Comparison of ENCODE assay signal across 19 cellular contexts in genomic region chr7:11127112-11127785, GRCh38.
DNase-seq lines count a peak whose midpoint lies in the region; ATAC-seq and TF ChIP-seq lines count a peak whose summit lies in the region.
"Had no signal": no experiment of that assay in that cellular context is flagged by ENCODE, and none has a peak within 500 bp of the region (broad histone marks: within the 10 kb centered on the region; RNA-seq: fewer than 3 reads in every experiment).

No MANE protein-coding gene starts in this region.

- peaks cover 23% of the 10 kb centered on the region for H3K36me3 ChIP-seq in Karpas-422 (ENCODE audit: insufficient read depth, low read length)
- H3K36me3 ChIP-seq: brain microvascular endothelial cell, right atrium auricular region had no signal

- CTCF ChIA-PET in activated CD4-positive, alpha-beta T cell treated with anti-CD3 and anti-CD28 coated beads for 36 hours (lab: Charles Lee) = interaction anchor here (0.6 to 2.0 kb wide), 7 partner anchors 9 to 217 kb away, joined by 3 to 6 read pairs (median 3); no protein-coding TSS in a partner anchor

- no peaks in the 10 kb centered on the region for H3K27me3 Mint-ChIP-seq in activated CD4-positive, alpha-beta T cell treated with anti-CD3 and anti-CD28 coated beads for 36 hours
- H3K27me3 Mint-ChIP-seq in dendritic cell treated with granulocyte-macrophage colony-stimulating factor and Interleukin-4, amounts not matched to agents 40 ng/mL and 50 ng/mL, for 4 days = no peaks in the 10 kb centered on the region
- H3K27me3 Mint-ChIP-seq: activated CD4-positive, alpha-beta T cell treated with anti-CD3 and anti-CD28 coated beads, Interleukin-2, amount 10 ng/mL, durations not matched to agents 7 days and 5 days had no signal

- H4K20me1 ChIP-seq in Karpas-422 (ENCODE audit: insufficient read depth, low read depth, low read length) = no peaks in the 10 kb centered on the region

- H2AFZ ChIP-seq in Karpas-422 (ENCODE audit: low read length) = no peak overlapping the region

- H3K9me2 ChIP-seq in Karpas-422 (replicated peaks; ENCODE audit: insufficient read depth, low read length) = no peaks in the 10 kb centered on the region

- H3K4me1 ChIP-seq in Karpas-422 (ENCODE audit: low read length) = peaks cover 16% of the 10 kb centered on the region; the same call in 1 of the 2 replicates
- H3K4me1 ChIP-seq: A549, Caco-2, right atrium auricular region had no signal

- POLR2A ChIA-PET in activated CD4-positive, alpha-beta T cell treated with anti-CD3 and anti-CD28 coated beads for 36 hours (lab: Charles Lee) = no interaction called here

- no peak overlapping the region for H3K4me3 Mint-ChIP-seq in activated CD4-positive, alpha-beta T cell treated with anti-CD3 and anti-CD28 coated beads for 36 hours
- H3K4me3 Mint-ChIP-seq in dendritic cell treated with granulocyte-macrophage colony-stimulating factor and Interleukin-4, amounts not matched to agents 40 ng/mL and 50 ng/mL, for 4 days = no peak overlapping the region
- H3K4me3 Mint-ChIP-seq in stimulated activated effector memory CD8-positive, alpha-beta T cell treated with anti-CD3 and anti-CD28 coated beads, Interleukin-12 subunit alpha, Interleukin-12 subunit beta, amount 100 ng/mL, for 72 hours = peak overlapping the region; percentile 13
- H3K4me3 Mint-ChIP-seq: activated CD4-positive, alpha-beta T cell treated with anti-CD3 and anti-CD28 coated beads, Interleukin-2, amount 10 ng/mL, durations not matched to agents 7 days and 5 days had no signal

- peaks cover 26% of the 10 kb centered on the region for H3K4me1 Mint-ChIP-seq in activated CD4-positive, alpha-beta T cell treated with anti-CD3 and anti-CD28 coated beads for 36 hours
- H3K4me1 Mint-ChIP-seq in dendritic cell treated with granulocyte-macrophage colony-stimulating factor and Interleukin-4, amounts not matched to agents 40 ng/mL and 50 ng/mL, for 4 days (ENCODE audit: low read depth) = peaks cover 13% of the 10 kb centered on the region
- H3K4me1 Mint-ChIP-seq in stimulated activated effector memory CD8-positive, alpha-beta T cell treated with anti-CD3 and anti-CD28 coated beads, Interleukin-12 subunit alpha, Interleukin-12 subunit beta, amount 100 ng/mL, for 72 hours = peaks cover 48% of the 10 kb centered on the region

- peak overlapping the region; percentile 48 for H3K27ac Mint-ChIP-seq in activated CD4-positive, alpha-beta T cell treated with anti-CD3 and anti-CD28 coated beads for 36 hours
- H3K27ac Mint-ChIP-seq in dendritic cell treated with granulocyte-macrophage colony-stimulating factor and Interleukin-4, amounts not matched to agents 40 ng/mL and 50 ng/mL, for 4 days = peak overlapping the region; percentile 55
- peak overlapping the region; percentile 23 for H3K27ac Mint-ChIP-seq in stimulated activated effector memory CD8-positive, alpha-beta T cell treated with anti-CD3 and anti-CD28 coated beads, Interleukin-12 subunit alpha, Interleukin-12 subunit beta, amount 100 ng/mL, for 72 hours
- H3K27ac Mint-ChIP-seq: activated CD4-positive, alpha-beta T cell treated with anti-CD3 and anti-CD28 coated beads, Interleukin-2, amount 10 ng/mL, durations not matched to agents 7 days and 5 days had no signal

- no peak overlapping the region for H3K4me3 ChIP-seq in NB4 (ENCODE audit: low read depth, low read length)
- no peak overlapping the region for H3K4me3 ChIP-seq in Karpas-422 (ENCODE audit: low read length)
- H3K4me3 ChIP-seq: A549, right atrium auricular region had no signal

- no peaks in the 10 kb centered on the region for H3K9me3 Mint-ChIP-seq in activated CD4-positive, alpha-beta T cell treated with anti-CD3 and anti-CD28 coated beads for 36 hours (ENCODE audit: low read depth)
- no peaks in the 10 kb centered on the region for H3K9me3 Mint-ChIP-seq in dendritic cell treated with granulocyte-macrophage colony-stimulating factor and Interleukin-4, amounts not matched to agents 40 ng/mL and 50 ng/mL, for 4 days
- H3K9me3 Mint-ChIP-seq in stimulated activated effector memory CD8-positive, alpha-beta T cell treated with anti-CD3 and anti-CD28 coated beads, Interleukin-12 subunit alpha, Interleukin-12 subunit beta, amount 100 ng/mL, for 72 hours = peaks cover 2% of the 10 kb centered on the region

- no peak overlapping the region for H3K4me2 ChIP-seq in Karpas-422 (ENCODE audit: low read depth, low read length, poor library complexity, severe bottlenecking)
- H3K4me2 ChIP-seq: A549 had no signal

- TF ChIP-seq CTCF in NB4 (IDR thresholded peaks at IDR 0.05; ENCODE audit: low read depth, low read length) = no peak

- no peaks in the 10 kb centered on the region for H3K27me3 ChIP-seq in Karpas-422 (ENCODE audit: low read length)
- H3K27me3 ChIP-seq: brain microvascular endothelial cell, right atrium auricular region had no signal

- no peak for DNase-seq in activated CD4-positive, alpha-beta T cell treated with anti-CD3 and anti-CD28 coated beads for 36 hours
- DNase-seq in activated CD4-positive, alpha-beta T cell treated with anti-CD3 and anti-CD28 coated beads for 48 hours = no peak
- DNase-seq in NB4 (ENCODE audit: low read depth) = peak; percentile 9
- DNase-seq in stimulated activated effector memory CD8-positive, alpha-beta T cell treated with anti-CD3 and anti-CD28 coated beads, Interleukin-12 subunit alpha, Interleukin-12 subunit beta, amount 100 ng/mL, for 72 hours (ENCODE audit: low spot score in 2 of 2) = no peak
- DNase-seq in Karpas-422 = no peak
- DNase-seq in erythroblast (lab: John Stamatoyannopoulos, UW) = no peak
- DNase-seq: activated CD4-positive, alpha-beta T cell treated with anti-CD3 and anti-CD28 coated beads, Interleukin-2, amount 10 ng/mL, durations not matched to agents 7 days and 5 days; activated gamma-delta T cell; brain microvascular endothelial cell; Caco-2; KBM-7; NCI-H1694 treated with DMSO at 0.1 percent for 48 hours; NCI-H526 treated with DMSO at 0.1 percent for 48 hours; RPMI8226; stimulated activated CD4-positive, alpha-beta T cell treated with anti-CD3 and anti-CD28 coated beads, Interleukin-2, amount 100 ng/mL, for 48 hours had no signal

- no peaks in the 10 kb centered on the region for H3K9me3 ChIP-seq in Karpas-422 (ENCODE audit: low read length)
- H3K9me3 ChIP-seq: A549, Caco-2, right atrium auricular region had no signal

- peak; percentile 74 for ATAC-seq in activated CD4-positive, alpha-beta T cell treated with anti-CD3 and anti-CD28 coated beads for 36 hours
- ATAC-seq in stimulated activated effector memory CD8-positive, alpha-beta T cell treated with anti-CD3 and anti-CD28 coated beads, Interleukin-12 subunit alpha, Interleukin-12 subunit beta, amount 100 ng/mL, for 72 hours = peak; percentile 79
- ATAC-seq in HG02840 (IDR thresholded peaks at IDR 0.05; ENCODE audit: low FRiP score, unreplicated experiment) = no peak
- ATAC-seq: A549 had no signal

- peaks cover 13% of the 10 kb centered on the region for H3K36me3 Mint-ChIP-seq in activated CD4-positive, alpha-beta T cell treated with anti-CD3 and anti-CD28 coated beads for 36 hours (ENCODE audit: low read depth)
- H3K36me3 Mint-ChIP-seq in dendritic cell treated with granulocyte-macrophage colony-stimulating factor and Interleukin-4, amounts not matched to agents 40 ng/mL and 50 ng/mL, for 4 days (ENCODE audit: low read depth) = peaks cover 11% of the 10 kb centered on the region
- H3K36me3 Mint-ChIP-seq in stimulated activated effector memory CD8-positive, alpha-beta T cell treated with anti-CD3 and anti-CD28 coated beads, Interleukin-12 subunit alpha, Interleukin-12 subunit beta, amount 100 ng/mL, for 72 hours = peaks cover 16% of the 10 kb centered on the region

- peaks cover 27% of the 10 kb centered on the region for H3K79me2 ChIP-seq in Karpas-422 (ENCODE audit: low read length)

- H3K9ac ChIP-seq in Karpas-422 (ENCODE audit: low read length) = no peak overlapping the region

- intact Hi-C loops in activated CD4-positive, alpha-beta T cell treated with anti-CD3 and anti-CD28 coated beads for 36 hours (cut with DNase I, micrococcal nuclease) = no loop called here
- intact Hi-C loops in dendritic cell treated with granulocyte-macrophage colony-stimulating factor and Interleukin-4, amounts not matched to agents 40 ng/mL and 50 ng/mL, for 4 days (cut with micrococcal nuclease) = no loop called here

- H3K27ac ChIP-seq in Karpas-422 (ENCODE audit: low read length) = no peak overlapping the region
- H3K27ac ChIP-seq: A549, brain microvascular endothelial cell, right atrium auricular region had no signal

- no peak for TF ChIP-seq POLR2A in NB4 (IDR thresholded peaks at IDR 0.05; ENCODE audit: extremely low read depth, insufficient read length)
- no peak for TF ChIP-seq POLR2A in erythroblast (IDR thresholded peaks at IDR 0.05; ENCODE audit: low read length)
